Comparison of ENCODE assay signal across 1 cellular context in the genomic region with DNA sequence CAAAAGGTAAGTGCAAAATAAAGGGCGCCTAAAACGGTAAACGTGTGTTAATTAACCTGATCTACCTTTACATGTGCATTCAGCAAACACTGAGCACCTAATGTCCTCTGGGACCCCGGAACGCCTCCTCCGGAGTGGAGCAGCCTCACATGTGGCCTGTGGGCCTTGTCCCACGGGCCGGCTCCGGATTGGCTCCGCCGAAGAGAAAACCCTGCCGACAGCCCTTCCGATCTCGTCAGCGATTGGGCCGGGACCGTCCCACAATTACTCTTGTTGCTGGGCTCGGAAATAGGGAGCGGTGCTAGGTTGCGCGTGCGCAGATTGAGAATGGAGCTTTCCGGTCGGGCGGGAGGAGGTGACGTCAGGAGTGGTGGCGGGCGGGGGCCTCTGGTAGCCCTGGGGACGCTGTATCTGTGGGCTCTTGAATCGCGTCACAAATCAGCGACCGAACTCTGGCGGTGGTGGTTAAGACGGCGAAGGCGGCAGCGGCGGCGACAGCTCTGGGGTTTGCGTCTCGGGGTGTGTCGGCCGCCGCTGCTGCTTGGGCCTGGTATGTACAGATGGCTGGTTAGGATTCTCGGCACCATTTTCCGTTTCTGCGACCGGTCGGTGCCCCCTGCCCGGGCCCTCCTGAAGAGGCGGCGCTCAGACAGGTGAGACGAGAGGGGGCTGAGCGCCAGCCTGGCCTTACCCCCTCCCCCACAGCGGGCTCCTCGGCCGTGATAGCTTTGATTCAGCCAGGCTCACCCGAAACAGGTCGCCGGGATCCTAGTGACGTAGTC.
TF ChIP-seq lines count a peak whose summit lies in the region.

TSS of gene SENP2 (plus strand) at position 434 of the 782 bp plus-strand sequence. CDS start at position 553, 119 bp downstream.

TF ChIP-seq in K562, 482 proteins besides CTCF, POLR2A, EP300 and RAD21 (continued from another document and continues in another):
- TF ChIP-seq, protein P1, sequence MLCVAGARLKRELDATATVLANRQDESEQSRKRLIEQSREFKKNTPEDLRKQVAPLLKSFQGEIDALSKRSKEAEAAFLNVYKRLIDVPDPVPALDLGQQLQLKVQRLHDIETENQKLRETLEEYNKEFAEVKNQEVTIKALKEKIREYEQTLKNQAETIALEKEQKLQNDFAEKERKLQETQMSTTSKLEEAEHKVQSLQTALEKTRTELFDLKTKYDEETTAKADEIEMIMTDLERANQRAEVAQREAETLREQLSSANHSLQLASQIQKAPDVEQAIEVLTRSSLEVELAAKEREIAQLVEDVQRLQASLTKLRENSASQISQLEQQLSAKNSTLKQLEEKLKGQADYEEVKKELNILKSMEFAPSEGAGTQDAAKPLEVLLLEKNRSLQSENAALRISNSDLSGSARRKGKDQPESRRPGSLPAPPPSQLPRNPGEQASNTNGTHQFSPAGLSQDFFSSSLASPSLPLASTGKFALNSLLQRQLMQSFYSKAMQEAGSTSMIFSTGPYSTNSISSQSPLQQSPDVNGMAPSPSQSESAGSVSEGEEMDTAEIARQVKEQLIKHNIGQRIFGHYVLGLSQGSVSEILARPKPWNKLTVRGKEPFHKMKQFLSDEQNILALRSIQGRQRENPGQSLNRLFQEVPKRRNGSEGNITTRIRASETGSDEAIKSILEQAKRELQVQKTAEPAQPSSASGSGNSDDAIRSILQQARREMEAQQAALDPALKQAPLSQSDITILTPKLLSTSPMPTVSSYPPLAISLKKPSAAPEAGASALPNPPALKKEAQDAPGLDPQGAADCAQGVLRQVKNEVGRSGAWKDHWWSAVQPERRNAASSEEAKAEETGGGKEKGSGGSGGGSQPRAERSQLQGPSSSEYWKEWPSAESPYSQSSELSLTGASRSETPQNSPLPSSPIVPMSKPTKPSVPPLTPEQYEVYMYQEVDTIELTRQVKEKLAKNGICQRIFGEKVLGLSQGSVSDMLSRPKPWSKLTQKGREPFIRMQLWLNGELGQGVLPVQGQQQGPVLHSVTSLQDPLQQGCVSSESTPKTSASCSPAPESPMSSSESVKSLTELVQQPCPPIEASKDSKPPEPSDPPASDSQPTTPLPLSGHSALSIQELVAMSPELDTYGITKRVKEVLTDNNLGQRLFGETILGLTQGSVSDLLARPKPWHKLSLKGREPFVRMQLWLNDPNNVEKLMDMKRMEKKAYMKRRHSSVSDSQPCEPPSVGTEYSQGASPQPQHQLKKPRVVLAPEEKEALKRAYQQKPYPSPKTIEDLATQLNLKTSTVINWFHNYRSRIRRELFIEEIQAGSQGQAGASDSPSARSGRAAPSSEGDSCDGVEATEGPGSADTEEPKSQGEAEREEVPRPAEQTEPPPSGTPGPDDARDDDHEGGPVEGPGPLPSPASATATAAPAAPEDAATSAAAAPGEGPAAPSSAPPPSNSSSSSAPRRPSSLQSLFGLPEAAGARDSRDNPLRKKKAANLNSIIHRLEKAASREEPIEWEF (CRISPR knock-in tag; IDR thresholded peaks at IDR 0.05) = no peak
- TF ChIP-seq, protein P2, sequence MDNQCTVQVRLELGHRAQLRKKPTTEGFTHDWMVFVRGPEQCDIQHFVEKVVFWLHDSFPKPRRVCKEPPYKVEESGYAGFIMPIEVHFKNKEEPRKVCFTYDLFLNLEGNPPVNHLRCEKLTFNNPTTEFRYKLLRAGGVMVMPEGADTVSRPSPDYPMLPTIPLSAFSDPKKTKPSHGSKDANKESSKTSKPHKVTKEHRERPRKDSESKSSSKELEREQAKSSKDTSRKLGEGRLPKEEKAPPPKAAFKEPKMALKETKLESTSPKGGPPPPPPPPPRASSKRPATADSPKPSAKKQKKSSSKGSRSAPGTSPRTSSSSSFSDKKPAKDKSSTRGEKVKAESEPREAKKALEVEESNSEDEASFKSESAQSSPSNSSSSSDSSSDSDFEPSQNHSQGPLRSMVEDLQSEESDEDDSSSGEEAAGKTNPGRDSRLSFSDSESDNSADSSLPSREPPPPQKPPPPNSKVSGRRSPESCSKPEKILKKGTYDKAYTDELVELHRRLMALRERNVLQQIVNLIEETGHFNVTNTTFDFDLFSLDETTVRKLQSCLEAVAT (IDR thresholded peaks at IDR 0.05) = peak; percentile 52 to 61; a peak in 2 of 4 replicates
- TF ChIP-seq ZFPM2 (CRISPR knock-in tag; IDR thresholded peaks at IDR 0.05) (no peak), CBFA2T3 (IDR thresholded peaks at IDR 0.05) (0 out of 2 replicates have a peak, but pooled peaks have one; percentile 6), KDM1A (IDR thresholded peaks at IDR 0.05) (peak in 1 of 2 experiments; percentile 31; a peak in 1 of 4 replicates), ZBTB33 (CRISPR knock-in tag; IDR thresholded peaks at IDR 0.05) (peak; percentile 68), MYBL2 (IDR thresholded peaks at IDR 0.05; ENCODE audit: low read depth) (no peak), MYBL2 (CRISPR knock-in tag; IDR thresholded peaks at IDR 0.05; ENCODE audit: borderline replicate concordance) (no peak), POU5F1 (IDR thresholded peaks at IDR 0.05; ENCODE audit: borderline replicate concordance, low read depth, low read length, partially characterized antibody) (peak; percentile 6), IRF9 (tag; IDR thresholded peaks at IDR 0.05) (no peak), ZNF695 (CRISPR knock-in tag; IDR thresholded peaks at IDR 0.05) (no peak), NBN (IDR thresholded peaks at IDR 0.05; ENCODE audit: low read depth) (peak; percentile 87), JUN (IDR thresholded peaks at IDR 0.05; ENCODE audit: borderline replicate concordance, low read depth, low read length) (peak; percentile 69), JUN (CRISPR knock-in tag; IDR thresholded peaks at IDR 0.05; ENCODE audit: borderline replicate concordance) (peak; percentile 80; the same call in 1 of the 2 replicates), CLOCK (CRISPR knock-in tag; IDR thresholded peaks at IDR 0.05; ENCODE audit: borderline replicate concordance) (no peak), PRDM10 (IDR thresholded peaks at IDR 0.05; ENCODE audit: partially characterized antibody) (peak; percentile 23), ZNF3 (CRISPR knock-in tag; IDR thresholded peaks at IDR 0.05) (no peak), ATF4 (CRISPR knock-in tag; IDR thresholded peaks at IDR 0.05) (no peak)
- TF ChIP-seq, protein P3, sequence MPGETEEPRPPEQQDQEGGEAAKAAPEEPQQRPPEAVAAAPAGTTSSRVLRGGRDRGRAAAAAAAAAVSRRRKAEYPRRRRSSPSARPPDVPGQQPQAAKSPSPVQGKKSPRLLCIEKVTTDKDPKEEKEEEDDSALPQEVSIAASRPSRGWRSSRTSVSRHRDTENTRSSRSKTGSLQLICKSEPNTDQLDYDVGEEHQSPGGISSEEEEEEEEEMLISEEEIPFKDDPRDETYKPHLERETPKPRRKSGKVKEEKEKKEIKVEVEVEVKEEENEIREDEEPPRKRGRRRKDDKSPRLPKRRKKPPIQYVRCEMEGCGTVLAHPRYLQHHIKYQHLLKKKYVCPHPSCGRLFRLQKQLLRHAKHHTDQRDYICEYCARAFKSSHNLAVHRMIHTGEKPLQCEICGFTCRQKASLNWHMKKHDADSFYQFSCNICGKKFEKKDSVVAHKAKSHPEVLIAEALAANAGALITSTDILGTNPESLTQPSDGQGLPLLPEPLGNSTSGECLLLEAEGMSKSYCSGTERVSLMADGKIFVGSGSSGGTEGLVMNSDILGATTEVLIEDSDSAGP (CRISPR knock-in tag; IDR thresholded peaks at IDR 0.05) = no peak
- TF ChIP-seq, protein P4, sequence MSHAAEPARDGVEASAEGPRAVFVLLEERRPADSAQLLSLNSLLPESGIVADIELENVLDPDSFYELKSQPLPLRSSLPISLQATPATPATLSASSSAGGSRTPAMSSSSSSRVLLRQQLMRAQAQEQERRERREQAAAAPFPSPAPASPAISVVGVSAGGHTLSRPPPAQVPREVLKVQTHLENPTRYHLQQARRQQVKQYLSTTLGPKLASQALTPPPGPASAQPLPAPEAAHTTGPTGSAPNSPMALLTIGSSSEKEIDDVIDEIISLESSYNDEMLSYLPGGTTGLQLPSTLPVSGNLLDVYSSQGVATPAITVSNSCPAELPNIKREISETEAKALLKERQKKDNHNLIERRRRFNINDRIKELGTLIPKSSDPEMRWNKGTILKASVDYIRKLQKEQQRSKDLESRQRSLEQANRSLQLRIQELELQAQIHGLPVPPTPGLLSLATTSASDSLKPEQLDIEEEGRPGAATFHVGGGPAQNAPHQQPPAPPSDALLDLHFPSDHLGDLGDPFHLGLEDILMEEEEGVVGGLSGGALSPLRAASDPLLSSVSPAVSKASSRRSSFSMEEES (CRISPR knock-in tag; IDR thresholded peaks at IDR 0.05) = no peak
- TF ChIP-seq, protein P5, sequence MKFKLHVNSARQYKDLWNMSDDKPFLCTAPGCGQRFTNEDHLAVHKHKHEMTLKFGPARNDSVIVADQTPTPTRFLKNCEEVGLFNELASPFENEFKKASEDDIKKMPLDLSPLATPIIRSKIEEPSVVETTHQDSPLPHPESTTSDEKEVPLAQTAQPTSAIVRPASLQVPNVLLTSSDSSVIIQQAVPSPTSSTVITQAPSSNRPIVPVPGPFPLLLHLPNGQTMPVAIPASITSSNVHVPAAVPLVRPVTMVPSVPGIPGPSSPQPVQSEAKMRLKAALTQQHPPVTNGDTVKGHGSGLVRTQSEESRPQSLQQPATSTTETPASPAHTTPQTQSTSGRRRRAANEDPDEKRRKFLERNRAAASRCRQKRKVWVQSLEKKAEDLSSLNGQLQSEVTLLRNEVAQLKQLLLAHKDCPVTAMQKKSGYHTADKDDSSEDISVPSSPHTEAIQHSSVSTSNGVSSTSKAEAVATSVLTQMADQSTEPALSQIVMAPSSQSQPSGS (CRISPR knock-in tag; IDR thresholded peaks at IDR 0.05) = peak; percentile 85; the same call in 1 of the 2 replicates
